ENCODE assay signal across 25 cellular contexts in genomic region chr17:58040386-58040785, GRCh38.
"Had no signal": no experiment of that assay in that cellular context is flagged by ENCODE, and none has a peak within 500 bp of the region (broad histone marks: within the 10 kb centered on the region; RNA-seq: fewer than 3 reads in every experiment).

No MANE protein-coding gene starts in this region.

- ATAC-seq: left colon; left lung; lower lobe of right lung; natural killer cell; right lobe of liver; stimulated activated memory B cell treated with anti-CD40 and anti-IgM and Interleukin-4, amounts not matched to agents 10 μg/mL and 1 μg/mL and 100 μg/mL, for 72 hours; stimulated activated naive CD8-positive, alpha-beta T cell treated with anti-CD3 and anti-CD28 coated beads, Interleukin-15, amount 100 ng/mL, for 72 hours had no signal

- H3K27me3 ChIP-seq: neural progenitor cell, ovary, right atrium auricular region, right lobe of liver, vagina had no signal

- H3K9me3 ChIP-seq: left lung, lower lobe of right lung, ovary, right atrium auricular region, right lobe of liver, tibial nerve, vagina had no signal

- H3K4me1 ChIP-seq: left lung, lower lobe of right lung, right atrium auricular region, tibial nerve, vagina had no signal

- H3K4me2 ChIP-seq: neural progenitor cell, smooth muscle cell had no signal

- DNase-seq: immature natural killer cell; kidney; left colon; left lung; lower lobe of right lung; mesendoderm; naive B cell; natural killer cell; nephron progenitor cell; ovary; right lobe of liver; stimulated activated CD4-positive, alpha-beta T cell treated with anti-CD3 and anti-CD28 coated beads, Interleukin-1b, Interleukin-23, amount 100 ng/mL, for 48 hours; stimulated activated CD4-positive, alpha-beta T cell treated with anti-CD3 and anti-CD28 coated beads, Interleukin-2, amount 100 ng/mL, for 48 hours; stimulated activated CD4-positive, alpha-beta T cell treated with anti-CD3 and anti-CD28 coated beads, Interleukin-4, amount 100 ng/mL, for 4 hours; stimulated activated CD8-positive, alpha-beta memory T cell treated with anti-CD3 and anti-CD28 coated beads, Interleukin-4, amount 100 ng/mL, for 48 hours; stimulated activated naive CD4-positive, alpha-beta T cell treated with Interleukin-2 at 50 U/mL for 16 hours; stimulated activated naive CD8-positive, alpha-beta T cell treated with anti-CD3 and anti-CD28 coated beads, Interleukin-15, amount 100 ng/mL, for 72 hours; substantia nigra had no signal

- H3K36me3 ChIP-seq: left lung, lower lobe of right lung, neural progenitor cell, ovary, right atrium auricular region, right lobe of liver, tibial nerve, vagina had no signal

- H3K9ac ChIP-seq: neural progenitor cell had no signal

- FAIRE-seq: islet of Langerhans, kidney had no signal

- H3K27ac ChIP-seq: left lung, lower lobe of right lung, neural progenitor cell, ovary, right atrium auricular region, right lobe of liver, tibial nerve, vagina had no signal

- H3K4me3 ChIP-seq: left lung, lower lobe of right lung, neural progenitor cell, ovary, right atrium auricular region, right lobe of liver, smooth muscle cell, tibial nerve, vagina had no signal

- H2AFZ ChIP-seq: neural progenitor cell had no signal
